1 cellular context compared by ENCODE assay signal in the genomic region with DNA sequence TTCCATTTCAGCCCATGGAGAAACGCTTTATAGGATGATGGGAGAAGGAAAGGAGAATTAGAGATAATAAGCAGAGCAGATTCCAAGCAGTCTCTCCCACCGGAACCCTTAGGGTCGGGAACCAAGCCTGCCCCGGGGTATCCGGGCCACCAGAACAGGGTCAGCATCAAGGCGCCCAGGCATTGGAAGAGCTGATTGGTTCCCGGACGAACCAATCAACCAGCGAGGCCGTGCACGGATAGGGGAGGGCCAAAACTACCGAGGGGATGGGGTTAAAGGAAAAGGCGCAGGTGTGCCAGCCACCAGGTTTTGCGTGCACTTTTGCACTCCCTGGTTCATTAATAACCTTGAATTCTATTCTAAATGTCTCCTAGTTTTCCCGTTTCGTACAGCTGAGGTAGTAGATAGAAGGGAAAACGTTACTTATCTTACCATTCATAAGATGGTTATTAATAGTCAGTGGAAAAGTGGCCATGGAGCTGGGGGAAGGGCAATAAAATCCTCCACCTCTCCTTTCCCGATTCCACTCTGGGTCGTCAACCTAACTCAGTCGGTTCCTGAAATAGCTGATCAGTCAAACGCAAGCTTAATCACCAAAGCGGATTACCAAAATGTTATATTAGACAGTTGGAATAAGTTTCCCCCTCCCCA.
TF ChIP-seq lines count a peak whose summit lies in the region.

No MANE protein-coding gene starts in this region.

TF ChIP-seq in HepG2, 621 proteins besides CTCF, POLR2A, EP300 and RAD21 (continued from another document):
- TF ChIP-seq, protein P1, sequence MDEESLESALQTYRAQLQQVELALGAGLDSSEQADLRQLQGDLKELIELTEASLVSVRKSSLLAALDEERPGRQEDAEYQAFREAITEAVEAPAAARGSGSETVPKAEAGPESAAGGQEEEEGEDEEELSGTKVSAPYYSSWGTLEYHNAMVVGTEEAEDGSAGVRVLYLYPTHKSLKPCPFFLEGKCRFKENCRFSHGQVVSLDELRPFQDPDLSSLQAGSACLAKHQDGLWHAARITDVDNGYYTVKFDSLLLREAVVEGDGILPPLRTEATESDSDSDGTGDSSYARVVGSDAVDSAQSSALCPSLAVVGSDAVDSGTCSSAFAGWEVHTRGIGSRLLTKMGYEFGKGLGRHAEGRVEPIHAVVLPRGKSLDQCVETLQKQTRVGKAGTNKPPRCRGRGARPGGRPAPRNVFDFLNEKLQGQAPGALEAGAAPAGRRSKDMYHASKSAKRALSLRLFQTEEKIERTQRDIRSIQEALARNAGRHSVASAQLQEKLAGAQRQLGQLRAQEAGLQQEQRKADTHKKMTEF (CRISPR knock-in tag; IDR thresholded peaks at IDR 0.05), result 0 out of 2 replicates have a peak, but pooled peaks have one; percentile 9
- TF ChIP-seq SSRP1 (CRISPR knock-in tag; IDR thresholded peaks at IDR 0.05) (0 out of 2 replicates have a peak, but pooled peaks have one; percentile 10), ZNF598 (CRISPR knock-in tag; IDR thresholded peaks at IDR 0.05; ENCODE audit: borderline replicate concordance) (no peak), AHR (CRISPR knock-in tag; IDR thresholded peaks at IDR 0.05) (no peak), ELF3 (CRISPR knock-in tag; IDR thresholded peaks at IDR 0.05) (no peak), ZC3H4 (CRISPR knock-in tag; IDR thresholded peaks at IDR 0.05; ENCODE audit: borderline replicate concordance) (no peak)
